Comparison of ENCODE assay signal across 8 cellular contexts in genomic region chr12:108515916-108516315, GRCh38. TPM values are rescaled to one million over a fixed set of nuclear protein-coding genes. Genes with fewer than 3 reads are reported as not detected.
DNase-seq lines count a peak whose midpoint lies in the region; ATAC-seq and TF ChIP-seq lines count a peak whose summit lies in the region.

No MANE protein-coding gene starts in this region.

- POLR2A ChIA-PET in OCI-LY7 (lab: Charles Lee) = interaction anchor here (0.9 to 1.6 kb wide), 2 partner anchors 16 to 45 kb away, joined by 3 to 6 read pairs; partner anchors contain the start of gene SART3

- H3K36me3 ChIP-seq in OCI-LY7 (ENCODE audit: insufficient read depth, low read length) = peaks cover 42% of the 10 kb centered on the region

- H3K36me3 Mint-ChIP-seq in endothelial cell (ENCODE audit: low read depth, unreplicated experiment) = peaks cover 15% of the 10 kb centered on the region
- H3K36me3 Mint-ChIP-seq in progenitor cell of endocrine pancreas (ENCODE audit: insufficient read depth) = peaks cover 9% of the 10 kb centered on the region

- H3K9me3 Mint-ChIP-seq in endothelial cell (ENCODE audit: unreplicated experiment) (no peaks in the 10 kb centered on the region), progenitor cell of endocrine pancreas (ENCODE audit: low read depth) (no peaks in the 10 kb centered on the region)

- H3K4me1 Mint-ChIP-seq in endothelial cell (ENCODE audit: unreplicated experiment) (peaks cover 9% of the 10 kb centered on the region), progenitor cell of endocrine pancreas (ENCODE audit: low read depth) (peaks cover 4% of the 10 kb centered on the region)

- H2AFZ ChIP-seq in OCI-LY7 (ENCODE audit: low read length) = no peak overlapping the region; the same call in 1 of the 2 replicates

- H3K27ac Mint-ChIP-seq in endothelial cell (ENCODE audit: unreplicated experiment) (peak overlapping the region; percentile 84), progenitor cell of endocrine pancreas (peak overlapping the region; percentile 69)

- TF ChIP-seq CTCF in GM12865 (IDR thresholded peaks at IDR 0.05; ENCODE audit: insufficient read depth, low read depth, low read length, missing control alignments) (no peak), OCI-LY7 (conservative IDR thresholded peaks at IDR 0.05; ENCODE audit: low read length) (no peak), endothelial cell (IDR thresholded peaks at IDR 0.05; ENCODE audit: unreplicated experiment) (no peak), progenitor cell of endocrine pancreas (IDR thresholded peaks at IDR 0.05; ENCODE audit: unreplicated experiment) (no peak)

- no peak for ATAC-seq in GM18867 (IDR thresholded peaks at IDR 0.05; ENCODE audit: unreplicated experiment)
- no peak for ATAC-seq in HG03175 (IDR thresholded peaks at IDR 0.05; ENCODE audit: unreplicated experiment)

- H3K4me2 ChIP-seq in OCI-LY7 (ENCODE audit: low read length) = peak overlapping the region; percentile 90

- H3K9me3 ChIP-seq in OCI-LY7 (ENCODE audit: low read length) = no peaks in the 10 kb centered on the region

- H3K9me2 ChIP-seq in OCI-LY7 (ENCODE audit: insufficient read depth, low read length) = no peaks in the 10 kb centered on the region

- H4K20me1 ChIP-seq in OCI-LY7 (ENCODE audit: insufficient read depth, low read length) = no peaks in the 10 kb centered on the region

- no TSS peak for BruUV-seq in OCI-LY7 (replicated peaks; lab: Mats Ljungman, UMichigan)

- H3K4me3 ChIP-seq in GM12865 (ENCODE audit: low read depth, low read length) = peak overlapping the region; percentile 65
- H3K4me3 ChIP-seq in OCI-LY7 (ENCODE audit: low read depth, low read length, poor library complexity, severe bottlenecking) = peak overlapping the region; percentile 84

- intact Hi-C loops in OCI-LY7 (cut with micrococcal nuclease; ENCODE audit: unreplicated experiment) = loop anchor here (2.0 to 10.0 kb wide), 4 partner anchors 45 to 751 kb away; partner anchors contain the start of genes PRDM4 and SART3

- H3K27ac ChIP-seq in OCI-LY7 (ENCODE audit: low read depth, low read length, poor library complexity, severe bottlenecking) = no peak overlapping the region

- CTCF ChIA-PET in OCI-LY7 (lab: Charles Lee; ENCODE audit: unreplicated experiment) = no interaction called here

- no peaks in the 10 kb centered on the region for H3K79me2 ChIP-seq in OCI-LY7 (ENCODE audit: insufficient read depth, low read depth, low read length)

- peak overlapping the region; percentile 92 for H3K4me3 Mint-ChIP-seq in endothelial cell (ENCODE audit: unreplicated experiment)
- peak overlapping the region; percentile 88 for H3K4me3 Mint-ChIP-seq in progenitor cell of endocrine pancreas (ENCODE audit: low read depth)

- H3K4me1 ChIP-seq in OCI-LY7 (ENCODE audit: insufficient read depth, low read length, poor library complexity, severe bottlenecking) = peaks cover 20% of the 10 kb centered on the region

- H3K27me3 Mint-ChIP-seq in endothelial cell (ENCODE audit: unreplicated experiment) = peaks cover 20% of the 10 kb centered on the region
- no peaks in the 10 kb centered on the region for H3K27me3 Mint-ChIP-seq in progenitor cell of endocrine pancreas

- DNase-seq in GM12865 (ENCODE audit: low read depth) (peak; percentile 59), OCI-LY7 (ENCODE audit: low spot score) (peak; percentile 18), endothelial cell (ENCODE audit: low spot score) (no peak), progenitor cell of endocrine pancreas (ENCODE audit: low spot score, unreplicated experiment) (no peak), GF-D8 (lab: John Stamatoyannopoulos, UW) (no peak), dedifferentiated amniotic fluid mesenchymal stem cell (ENCODE audit: extremely low spot score) (no peak)

RNA-seq across cellular contexts. Expression of gene FICD, which starts 0.8 kb away (rescaled TPM):
- total RNA-seq in OCI-LY7 (2014; rRNA removed; shearing (Covaris generic)) = 8.4 and 13.1 TPM in 2 replicates
- total RNA-seq in OCI-LY7 (2022) (9.0 and 9.9 TPM in 2 replicates), endothelial cell (ENCODE audit: unreplicated experiment) (5.5 TPM), progenitor cell of endocrine pancreas (3.6 and 3.7 TPM in 2 replicates)

RNA-seq across cellular contexts. Expression of gene SART3, which starts 45.1 kb away (rescaled TPM):
- total RNA-seq in OCI-LY7 (2014; rRNA removed; shearing (Covaris generic)) = 211 and 238 TPM in 2 replicates
- 130 and 143 TPM in 2 replicates for total RNA-seq in OCI-LY7 (2022)
- 67.8 TPM for total RNA-seq in endothelial cell (ENCODE audit: unreplicated experiment)
- total RNA-seq in progenitor cell of endocrine pancreas = 74.5 and 87.6 TPM in 2 replicates

RNA-seq across cellular contexts. Expression of gene ISCU, which starts 46.5 kb away (rescaled TPM):
- 137 and 146 TPM in 2 replicates for total RNA-seq in OCI-LY7 (2014; rRNA removed; shearing (Covaris generic))
- total RNA-seq in OCI-LY7 (2022) (123 and 130 TPM in 2 replicates), endothelial cell (ENCODE audit: unreplicated experiment) (67.8 TPM), progenitor cell of endocrine pancreas (57.4 and 69.7 TPM in 2 replicates)

Comparison
In these comparisons a context has a peak if more than half of its experiments do, and no peak if none do; other contexts are left out.
1. DNase-seq: peak in GM12865 (single experiment) and OCI-LY7 (single experiment); none in endothelial cell (single experiment), progenitor cell of endocrine pancreas (single experiment), GF-D8 (single experiment) and dedifferentiated amniotic fluid mesenchymal stem cell (single experiment).